ENCODE assay signal across 8 cellular contexts in genomic region chr3:170907519-170908234, GRCh38. TPM values are rescaled to one million over a fixed set of nuclear protein-coding genes. Genes with fewer than 3 reads are reported as not detected.
DNase-seq lines count a peak whose midpoint lies in the region; ATAC-seq and TF ChIP-seq lines count a peak whose summit lies in the region.

No MANE protein-coding gene starts in this region.

- no peaks in the 10 kb centered on the region for H3K4me1 ChIP-seq in prostate gland (replicated peaks)

- no peak for TF ChIP-seq CTCF in glutamatergic neuron (IDR thresholded peaks at IDR 0.05; ENCODE audit: partially characterized antibody, unreplicated experiment)
- TF ChIP-seq CTCF in prostate gland (IDR thresholded peaks at IDR 0.05) = no peak

- peak; percentile 33 for DNase-seq in EL
- DNase-seq in activated CD4-positive, alpha-beta T cell treated with anti-CD3 and anti-CD28 coated beads, Interleukin-2, amount 10 ng/mL, durations not matched to agents 7 days and 5 days = no peak
- DNase-seq in glutamatergic neuron = peak; percentile 14
- no peak for DNase-seq in prostate gland (ENCODE audit: low spot score)
- no peak for DNase-seq in NCI-H2196 treated with DMSO at 0.1 percent for 48 hours (lab: John Stamatoyannopoulos, UW; ENCODE audit: unreplicated experiment)

- POLR2A ChIA-PET in activated CD4-positive, alpha-beta T cell treated with anti-CD3 and anti-CD28 coated beads, Interleukin-2, amount 10 ng/mL, durations not matched to agents 7 days and 5 days (lab: Charles Lee) = no interaction called here

- TF ChIP-seq POLR2A in prostate gland (IDR thresholded peaks at IDR 0.05) = no peak

- intact Hi-C loops in prostate gland (cut with DNase I) = loop anchor here (2.0 kb wide), 1 partner anchor 37 kb away; the partner anchor contains the start of gene RPL22L1

- ATAC-seq in HG03066 (IDR thresholded peaks at IDR 0.05; ENCODE audit: low read depth, unreplicated experiment) (peak; percentile 12), HG02840 (IDR thresholded peaks at IDR 0.05; ENCODE audit: low FRiP score, unreplicated experiment) (no peak), GM19023 (IDR thresholded peaks at IDR 0.05; ENCODE audit: unreplicated experiment) (no peak)

- peaks cover 9% of the 10 kb centered on the region for H3K36me3 Mint-ChIP-seq in activated CD4-positive, alpha-beta T cell treated with anti-CD3 and anti-CD28 coated beads, Interleukin-2, amount 10 ng/mL, durations not matched to agents 7 days and 5 days (ENCODE audit: low read depth)
- H3K36me3 Mint-ChIP-seq in glutamatergic neuron (ENCODE audit: unreplicated experiment) = peaks cover 8% of the 10 kb centered on the region

- H3K27me3 Mint-ChIP-seq in activated CD4-positive, alpha-beta T cell treated with anti-CD3 and anti-CD28 coated beads, Interleukin-2, amount 10 ng/mL, durations not matched to agents 7 days and 5 days = peaks cover 17% of the 10 kb centered on the region
- H3K27me3 Mint-ChIP-seq in glutamatergic neuron (ENCODE audit: unreplicated experiment) = peaks cover 3% of the 10 kb centered on the region

- H3K27me3 ChIP-seq in prostate gland (replicated peaks; ENCODE audit: insufficient read depth) = no peaks in the 10 kb centered on the region

- peaks cover 34% of the 10 kb centered on the region for H3K4me1 Mint-ChIP-seq in activated CD4-positive, alpha-beta T cell treated with anti-CD3 and anti-CD28 coated beads, Interleukin-2, amount 10 ng/mL, durations not matched to agents 7 days and 5 days
- H3K4me1 Mint-ChIP-seq in glutamatergic neuron (ENCODE audit: low read depth, unreplicated experiment) = no peaks in the 10 kb centered on the region

- WGBS in prostate gland = 13% methylated on average over 35 of the region's 36 CpGs

- no peaks in the 10 kb centered on the region for H3K36me3 ChIP-seq in prostate gland

- peak overlapping the region; percentile 39 to 52 for H3K4me3 ChIP-seq in prostate gland

- peak overlapping the region; percentile 68 for H3K27ac Mint-ChIP-seq in activated CD4-positive, alpha-beta T cell treated with anti-CD3 and anti-CD28 coated beads, Interleukin-2, amount 10 ng/mL, durations not matched to agents 7 days and 5 days
- H3K27ac Mint-ChIP-seq in glutamatergic neuron (ENCODE audit: unreplicated experiment) = peak overlapping the region; percentile 28

- H3K4me3 Mint-ChIP-seq in activated CD4-positive, alpha-beta T cell treated with anti-CD3 and anti-CD28 coated beads, Interleukin-2, amount 10 ng/mL, durations not matched to agents 7 days and 5 days = peak overlapping the region; percentile 97
- peak overlapping the region; percentile 97 for H3K4me3 Mint-ChIP-seq in glutamatergic neuron (ENCODE audit: unreplicated experiment)

- peak overlapping the region in 1 of 2 donors; percentile 50 for H3K27ac ChIP-seq in prostate gland

- CTCF ChIA-PET in activated CD4-positive, alpha-beta T cell treated with anti-CD3 and anti-CD28 coated beads, Interleukin-2, amount 10 ng/mL, durations not matched to agents 7 days and 5 days (lab: Charles Lee) = interaction anchor here (1.1 kb wide), 1 partner anchor 35 kb away, joined by 3 read pairs; no protein-coding TSS in a partner anchor

- H3K9me3 ChIP-seq in prostate gland = no peaks in the 10 kb centered on the region

- H3K9me3 Mint-ChIP-seq in activated CD4-positive, alpha-beta T cell treated with anti-CD3 and anti-CD28 coated beads, Interleukin-2, amount 10 ng/mL, durations not matched to agents 7 days and 5 days = peaks cover 19% of the 10 kb centered on the region
- H3K9me3 Mint-ChIP-seq in glutamatergic neuron (ENCODE audit: unreplicated experiment) = peaks cover 10% of the 10 kb centered on the region

RNA-seq across cellular contexts. Expression of gene EIF5A2, which starts 0.8 kb away (rescaled TPM):
- total RNA-seq in activated CD4-positive, alpha-beta T cell treated with anti-CD3 and anti-CD28 coated beads, Interleukin-2, amount 10 ng/mL, durations not matched to agents 7 days and 5 days = 10 to 100 TPM; 10.7 to 12.1 TPM
- total RNA-seq in glutamatergic neuron (ENCODE audit: unreplicated experiment) (10.2 TPM), prostate gland (1 to 10 TPM; 1.3 to 3.1 TPM)

RNA-seq across cellular contexts. Expression of gene RPL22L1, which starts 37.7 kb away (rescaled TPM):
- total RNA-seq in activated CD4-positive, alpha-beta T cell treated with anti-CD3 and anti-CD28 coated beads, Interleukin-2, amount 10 ng/mL, durations not matched to agents 7 days and 5 days = 10 to 100 TPM; 42.4 to 58.5 TPM
- total RNA-seq in glutamatergic neuron (ENCODE audit: unreplicated experiment) = 10.8 TPM
- 10 to 100 TPM; 17.8 to 60.8 TPM for total RNA-seq in prostate gland

Comparison
In these comparisons a context has a peak if more than half of its experiments do, and no peak if none do; other contexts are left out.
1. DNase-seq: peak in EL (single experiment) and glutamatergic neuron (single experiment); none in activated CD4-positive, alpha-beta T cell treated with anti-CD3 and anti-CD28 coated beads, Interleukin-2, amount 10 ng/mL, durations not matched to agents 7 days and 5 days (single experiment), prostate gland (single experiment) and NCI-H2196 treated with DMSO at 0.1 percent for 48 hours (single experiment).